Comparison of ENCODE assay signal across 9 cellular contexts in the genomic region with DNA sequence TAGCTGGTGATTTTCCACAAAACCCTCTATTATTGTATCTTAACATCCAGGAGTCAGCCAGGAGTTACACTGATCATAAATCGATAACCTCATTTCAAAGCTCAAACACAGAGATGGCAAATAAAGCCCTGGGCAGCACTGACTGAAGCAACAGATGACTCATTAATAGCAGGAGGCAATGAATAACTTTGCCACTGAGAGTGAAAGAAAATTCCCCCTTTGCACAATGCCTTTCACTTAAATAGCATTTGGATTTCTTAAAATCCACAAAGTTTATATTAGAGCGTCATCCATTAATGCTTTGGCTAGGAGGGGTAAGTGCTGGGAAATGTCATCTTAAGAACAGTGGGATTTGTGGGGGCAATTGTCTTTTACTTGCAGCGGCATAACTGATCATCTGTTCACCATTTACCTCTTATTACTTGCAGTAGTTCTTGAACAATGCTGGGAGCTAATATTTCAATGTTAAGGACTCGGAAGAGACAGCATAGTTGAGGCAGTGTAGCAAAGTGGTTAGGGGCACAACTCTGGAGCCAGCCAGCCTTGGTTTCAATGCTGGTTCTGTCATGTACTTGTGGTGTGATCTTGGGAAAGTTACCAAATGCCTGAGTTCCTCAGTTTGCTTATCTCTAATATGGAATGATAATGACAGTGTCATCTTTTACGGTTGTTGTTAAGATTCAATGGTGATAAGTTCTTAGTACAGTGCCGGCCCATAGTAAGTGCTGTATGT.
DNase-seq lines count a peak whose midpoint lies in the region; TF ChIP-seq lines count a peak whose summit lies in the region.
"Had no signal": no experiment of that assay in that cellular context is flagged by ENCODE, and none has a peak within 500 bp of the region (broad histone marks: within the 10 kb centered on the region; RNA-seq: fewer than 3 reads in every experiment).

No MANE protein-coding gene starts in this region.

- H3K4me3 ChIP-seq in fibroblast of the aortic adventitia (ENCODE audit: low read depth, low read length) (no peak overlapping the region), subcutaneous abdominal adipose tissue (ENCODE audit: low read depth in 1 of 5, low read length in 5 of 5) (no peak overlapping the region)

- peaks cover 11 to 51% (median 36%) of the 10 kb centered on the region in 5 donors for H3K4me1 ChIP-seq in subcutaneous abdominal adipose tissue (ENCODE audit: control insufficient read depth in 5 of 5, insufficient read depth in 5 of 5, low read length in 5 of 5)

- H3K36me3 ChIP-seq in subcutaneous abdominal adipose tissue (ENCODE audit: control insufficient read depth in 5 of 5, insufficient read depth in 5 of 5, low read length in 5 of 5): no peaks in the 10 kb centered on the region

- H3K27me3 ChIP-seq in subcutaneous abdominal adipose tissue (ENCODE audit: control insufficient read depth in 5 of 5, insufficient read depth in 4 of 5, low read length in 5 of 5): no peaks in the 10 kb centered on the region

- H3K9me3 ChIP-seq in subcutaneous abdominal adipose tissue (ENCODE audit: control insufficient read depth in 5 of 5, low read length in 5 of 5): no peaks in the 10 kb centered on the region

- H3K27ac ChIP-seq in subcutaneous abdominal adipose tissue (ENCODE audit: low read depth, low read length): peak overlapping the region; percentile 69

- peak overlapping the region in 3 of 5 donors; percentile 21 to 39 (median 39) for H3K9ac ChIP-seq in subcutaneous abdominal adipose tissue (ENCODE audit: low read length in 5 of 5)

- no peak for TF ChIP-seq CTCF in fibroblast of the aortic adventitia (IDR thresholded peaks at IDR 0.05; ENCODE audit: insufficient read depth, low read length)

- DNase-seq in NOMO-1 treated with DMSO at 0.1 percent for 48 hours (lab: John Stamatoyannopoulos, UW; ENCODE audit: unreplicated experiment) (peak; percentile 7), NOMO-1 (lab: John Stamatoyannopoulos, UW; ENCODE audit: unreplicated experiment in 2 of 2) (no peak), NCI-H146 treated with DMSO at 0.1 percent for 48 hours (lab: John Stamatoyannopoulos, UW; ENCODE audit: unreplicated experiment) (peak; percentile 98), fibroblast of the aortic adventitia (ENCODE audit: low read depth) (peak; percentile 91), GM19240 (ENCODE audit: insufficient read length, low spot score) (no peak), NCI-H1048 (lab: John Stamatoyannopoulos, UW) (no peak), OCI-M1 (lab: John Stamatoyannopoulos, UW) (no peak)
- DNase-seq: activated T-cell treated with anti-CD3 and anti-CD28 coated beads, Interleukin-2, amount 50 U/mL, for 72 hours had no signal

Comparison
In these comparisons a context has a peak if more than half of its experiments do, and no peak if none do; other contexts are left out.
1. DNase-seq: peak in NOMO-1 treated with DMSO at 0.1 percent for 48 hours (single experiment), NCI-H146 treated with DMSO at 0.1 percent for 48 hours (single experiment) and fibroblast of the aortic adventitia (single experiment); none in NOMO-1 (0 of 2), GM19240 (single experiment), NCI-H1048 (single experiment) and OCI-M1 (single experiment).